16 cellular contexts compared by ENCODE assay signal in the genomic region with DNA sequence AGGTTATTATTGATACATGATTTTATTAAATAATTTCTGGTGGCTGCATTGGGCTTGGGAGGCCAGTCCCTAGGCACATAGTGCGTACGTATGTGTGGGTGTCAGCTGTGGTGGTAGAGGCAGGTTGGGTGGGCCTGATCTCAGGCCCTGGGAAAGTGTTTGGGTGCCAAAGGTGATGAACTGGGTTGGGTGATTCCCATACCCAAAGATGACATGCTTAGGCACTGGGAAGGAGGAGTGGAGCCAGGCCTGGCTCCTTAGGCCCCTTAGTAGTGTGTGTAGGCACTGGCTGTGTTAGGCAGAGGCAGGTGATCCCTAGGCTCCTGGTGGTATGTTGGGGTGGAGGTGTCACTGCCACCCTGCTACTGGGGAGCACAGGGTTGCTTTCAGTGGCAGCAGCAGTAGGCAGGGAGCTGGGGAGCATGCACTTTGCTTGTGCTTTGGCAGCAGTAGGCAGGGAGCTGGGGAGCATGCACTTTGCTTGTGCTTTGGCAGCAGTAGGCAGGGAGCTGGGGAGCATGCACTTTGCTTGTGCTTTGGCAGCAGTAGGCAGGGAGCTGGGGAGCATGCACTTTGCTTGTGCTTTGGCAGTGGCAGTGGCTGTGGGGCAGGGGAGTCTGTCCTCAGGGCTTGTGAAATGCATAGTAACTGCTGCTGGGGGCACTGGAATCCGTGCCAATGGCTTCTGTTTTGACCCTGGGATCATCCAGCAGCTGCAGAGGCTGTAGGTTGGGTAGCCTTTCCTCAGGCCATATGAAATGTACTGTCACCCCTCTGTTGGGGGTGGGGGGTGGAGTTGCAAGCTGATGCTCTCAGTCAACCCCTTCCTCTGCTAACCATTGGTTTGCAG.
DNase-seq lines count a peak whose midpoint lies in the region; TF ChIP-seq lines count a peak whose summit lies in the region.
"Had no signal": no experiment of that assay in that cellular context is flagged by ENCODE, and none has a peak within 500 bp of the region (broad histone marks: within the 10 kb centered on the region; RNA-seq: fewer than 3 reads in every experiment).

No MANE protein-coding gene starts in this region.

- H3K79me1 ChIP-seq in neuronal stem cell (ENCODE audit: low read depth, low read length), result no peaks in the 10 kb centered on the region
- no peaks in the 10 kb centered on the region for H3K79me1 ChIP-seq in mesenchymal stem cell (replicated peaks; ENCODE audit: low read length, poor library complexity, severe bottlenecking)

- H3K23ac ChIP-seq in neuronal stem cell (ENCODE audit: low read depth, low read length, poor library complexity) (no peak overlapping the region), mesenchymal stem cell (ENCODE audit: low read length in 2 of 2) (no peak overlapping the region)

- TF ChIP-seq CTCF in testis (IDR thresholded peaks at IDR 0.05), result no peak

- peaks cover 5% of the 10 kb centered on the region for H3K4me1 ChIP-seq in adipocyte (ENCODE audit: control insufficient read depth, insufficient read depth, low read length)
- no peaks in the 10 kb centered on the region for H3K4me1 ChIP-seq in neuronal stem cell (ENCODE audit: control insufficient read depth in 2 of 2, insufficient read depth in 1 of 2, low read depth in 1 of 2, low read length in 2 of 2)
- H3K4me1 ChIP-seq in testis, result no peaks in the 10 kb centered on the region
- H3K4me1 ChIP-seq in mesenchymal stem cell (ENCODE audit: control insufficient read depth, insufficient read depth, low read depth, low read length), result no peaks in the 10 kb centered on the region
- H3K4me1 ChIP-seq: BLaER1 treated with 17β-estradiol and CSF1 and Interleukin-3, amounts not matched to agents 10 nM and 100 nM had no signal

- no peak overlapping the region for H3K4me2 ChIP-seq in neuronal stem cell (ENCODE audit: insufficient read depth, low read length, poor library complexity, severe bottlenecking)
- H3K4me2 ChIP-seq in mesenchymal stem cell (ENCODE audit: low read length, poor library complexity, severe bottlenecking), result no peak overlapping the region
- H3K4me2 ChIP-seq: BLaER1 treated with 17β-estradiol and CSF1 and Interleukin-3, amounts not matched to agents 10 nM and 100 nM; GM23338 had no signal

- intact Hi-C loops in testis (cut with DNase I; ENCODE audit: low total_unique reads), result no loop called here

- H2BK15ac ChIP-seq in neuronal stem cell (ENCODE audit: low read length), result no peak overlapping the region
- H2BK15ac ChIP-seq in mesenchymal stem cell (ENCODE audit: low read depth, poor library complexity, severe bottlenecking), result no peak overlapping the region

- no peak for TF ChIP-seq POLR2A in testis (IDR thresholded peaks at IDR 0.05)

- H3K4me3 ChIP-seq in adipocyte (ENCODE audit: low read length), result no peak overlapping the region
- H3K4me3 ChIP-seq in neuronal stem cell (ENCODE audit: low read length in 2 of 2), result no peak overlapping the region
- H3K4me3 ChIP-seq in testis, result no peak overlapping the region
- no peak overlapping the region for H3K4me3 ChIP-seq in mesenchymal stem cell (ENCODE audit: insufficient read depth in 1 of 2, low read depth in 1 of 2, low read length in 2 of 2)
- H3K4me3 ChIP-seq: BLaER1 treated with 17β-estradiol and CSF1 and Interleukin-3, amounts not matched to agents 10 nM and 100 nM; GM12878; GM23338 had no signal

- H2BK12ac ChIP-seq in neuronal stem cell (ENCODE audit: low read length), result no peak overlapping the region
- H2BK12ac ChIP-seq in mesenchymal stem cell (ENCODE audit: low read length in 2 of 2), result no peak overlapping the region

- H2AK5ac ChIP-seq in neuronal stem cell (ENCODE audit: low read depth, low read length) (no peak overlapping the region), mesenchymal stem cell (ENCODE audit: low read length, severe bottlenecking) (no peak overlapping the region)

- DNase-seq in activated CD8-positive, alpha-beta memory T cell treated with anti-CD3 and anti-CD28 coated beads for 24 hours, result peak; percentile 24
- no peak for DNase-seq in activated CD8-positive, alpha-beta memory T cell treated with anti-CD3 and anti-CD28 coated beads, Interleukin-2, amount 50 U/mL, for 48 hours
- DNase-seq in adipocyte (ENCODE audit: low read depth) (no peak), iPS-NIHi7 (ENCODE audit: extremely low spot score) (peak; percentile 5), neuronal stem cell (ENCODE audit: low spot score) (no peak), testis (no peak), mesenchymal stem cell (no peak)
- no peak for DNase-seq in effector CD4-positive, alpha-beta T cell
- DNase-seq: 8988T; Calu3; CD8-positive, alpha-beta T cell; DMS79 treated with DMSO at 0.1 percent for 48 hours; HCEC 1CT had no signal

- H2BK120ac ChIP-seq in neuronal stem cell (ENCODE audit: low read depth, low read length) (no peak overlapping the region), mesenchymal stem cell (ENCODE audit: low read depth, low read length) (no peak overlapping the region)

- H2AFZ ChIP-seq in neuronal stem cell (ENCODE audit: low read length), result no peak overlapping the region
- no peak overlapping the region for H2AFZ ChIP-seq in mesenchymal stem cell (ENCODE audit: low read depth, low read length)
- H2AFZ ChIP-seq: GM23338 had no signal

- no CpG with 5 or more reads among the region's 3 CpGs for WGBS in neuronal stem cell (ENCODE audit: extremely low coverage in 2 of 2, insufficient read length in 2 of 2, insufficient replicate concordance in 1 of 2), 2 donors
- WGBS in testis, 2 donors, result 65 to 96% methylated on average over 2 to 3 of the region's 3 CpGs
- 65% methylated on average over 3 of the region's 3 CpGs for WGBS in mesenchymal stem cell

- H2BK5ac ChIP-seq in neuronal stem cell (ENCODE audit: low read length) (no peak overlapping the region), mesenchymal stem cell (ENCODE audit: low read depth, low read length, poor library complexity, severe bottlenecking) (no peak overlapping the region)

- H4K91ac ChIP-seq in neuronal stem cell (ENCODE audit: low read depth, low read length, poor library complexity) (no peak overlapping the region), mesenchymal stem cell (ENCODE audit: low read length) (no peak overlapping the region)

- H4K8ac ChIP-seq in neuronal stem cell (ENCODE audit: low read depth, low read length) (no peak overlapping the region), mesenchymal stem cell (ENCODE audit: low read length) (no peak overlapping the region)

- H3K9me3 ChIP-seq in adipocyte (ENCODE audit: control insufficient read depth, low read length) (peaks cover 7% of the 10 kb centered on the region), neuronal stem cell (replicated peaks in 1 of 2; ENCODE audit: control insufficient read depth in 2 of 2, insufficient read depth in 1 of 2, low read depth in 1 of 2, low read length in 2 of 2) (no peaks in the 10 kb centered on the region), testis (no peaks in the 10 kb centered on the region), mesenchymal stem cell (ENCODE audit: control insufficient read depth, low read length) (peaks cover 4% of the 10 kb centered on the region)
- H3K9me3 ChIP-seq: BLaER1 treated with 17β-estradiol and CSF1 and Interleukin-3, amounts not matched to agents 10 nM and 100 nM had no signal

- no peaks in the 10 kb centered on the region for H3K27me3 ChIP-seq in adipocyte (replicated peaks; ENCODE audit: control insufficient read depth, insufficient read depth, low read length)
- peaks cover 0 to 6% (median 0%) of the 10 kb centered on the region in 3 experiments for H3K27me3 ChIP-seq in neuronal stem cell (ENCODE audit: control insufficient read depth in 3 of 3, insufficient read depth in 3 of 3, low read depth in 1 of 3, low read length in 3 of 3)
- H3K27me3 ChIP-seq in testis, result no peaks in the 10 kb centered on the region
- no peaks in the 10 kb centered on the region for H3K27me3 ChIP-seq in mesenchymal stem cell (ENCODE audit: control insufficient read depth in 1 of 2, insufficient read depth in 1 of 2, low read length in 2 of 2)
- H3K27me3 ChIP-seq: BLaER1 treated with 17β-estradiol and CSF1 and Interleukin-3, amounts not matched to agents 10 nM and 100 nM had no signal

- H3K4ac ChIP-seq in neuronal stem cell (ENCODE audit: low read length) (no peak overlapping the region), mesenchymal stem cell (ENCODE audit: low read depth in 1 of 2, low read length in 2 of 2) (no peak overlapping the region)

- H3K14ac ChIP-seq in neuronal stem cell (ENCODE audit: low read length) (peak overlapping the region; percentile 1), mesenchymal stem cell (ENCODE audit: low read length in 2 of 2) (no peak overlapping the region)

- H3K18ac ChIP-seq in neuronal stem cell (ENCODE audit: low read length) (no peak overlapping the region), mesenchymal stem cell (ENCODE audit: low read depth in 1 of 2, low read length in 2 of 2) (no peak overlapping the region)

- H3K27ac ChIP-seq in neuronal stem cell (replicated peaks; ENCODE audit: low read length), result no peak overlapping the region
- no peak overlapping the region for H3K27ac ChIP-seq in testis
- no peak overlapping the region for H3K27ac ChIP-seq in mesenchymal stem cell (ENCODE audit: low read length, poor library complexity, severe bottlenecking)
- H3K27ac ChIP-seq: BLaER1 treated with 17β-estradiol and CSF1 and Interleukin-3, amounts not matched to agents 10 nM and 100 nM had no signal

- H3K9ac ChIP-seq in adipocyte (ENCODE audit: low read length), result peak overlapping the region; percentile 47
- H3K9ac ChIP-seq in neuronal stem cell (ENCODE audit: low read depth, low read length, poor library complexity), result peak overlapping the region; percentile 60
- no peak overlapping the region for H3K9ac ChIP-seq in mesenchymal stem cell (ENCODE audit: low read length)
- H3K9ac ChIP-seq: BLaER1 treated with 17β-estradiol and CSF1 and Interleukin-3, amounts not matched to agents 10 nM and 100 nM had no signal

- H3K36me3 ChIP-seq in adipocyte (ENCODE audit: control insufficient read depth, insufficient read depth, low read length, severe bottlenecking) (no peaks in the 10 kb centered on the region), neuronal stem cell (replicated peaks in 1 of 2; ENCODE audit: control insufficient read depth in 2 of 2, insufficient read depth in 2 of 2, low read length in 2 of 2) (no peaks in the 10 kb centered on the region), testis (ENCODE audit: low read depth, missing control alignments) (no peaks in the 10 kb centered on the region), mesenchymal stem cell (ENCODE audit: control insufficient read depth in 1 of 2, insufficient read depth in 2 of 2, low read depth in 1 of 2, low read length in 2 of 2) (no peaks in the 10 kb centered on the region)
- H3K36me3 ChIP-seq: BLaER1 treated with 17β-estradiol and CSF1 and Interleukin-3, amounts not matched to agents 10 nM and 100 nM had no signal

Comparison
In these comparisons a context has a peak if more than half of its experiments do, and no peak if none do; other contexts are left out.
1. DNase-seq: peak in activated CD8-positive, alpha-beta memory T cell treated with anti-CD3 and anti-CD28 coated beads for 24 hours (single experiment) and iPS-NIHi7 (single experiment); none in activated CD8-positive, alpha-beta memory T cell treated with anti-CD3 and anti-CD28 coated beads, Interleukin-2, amount 50 U/mL, for 48 hours (single experiment), adipocyte (single experiment), neuronal stem cell (single experiment), effector CD4-positive, alpha-beta T cell (single experiment), testis (single experiment) and mesenchymal stem cell (single experiment).